ENCODE assay signal across 14 cellular contexts in the genomic region with DNA sequence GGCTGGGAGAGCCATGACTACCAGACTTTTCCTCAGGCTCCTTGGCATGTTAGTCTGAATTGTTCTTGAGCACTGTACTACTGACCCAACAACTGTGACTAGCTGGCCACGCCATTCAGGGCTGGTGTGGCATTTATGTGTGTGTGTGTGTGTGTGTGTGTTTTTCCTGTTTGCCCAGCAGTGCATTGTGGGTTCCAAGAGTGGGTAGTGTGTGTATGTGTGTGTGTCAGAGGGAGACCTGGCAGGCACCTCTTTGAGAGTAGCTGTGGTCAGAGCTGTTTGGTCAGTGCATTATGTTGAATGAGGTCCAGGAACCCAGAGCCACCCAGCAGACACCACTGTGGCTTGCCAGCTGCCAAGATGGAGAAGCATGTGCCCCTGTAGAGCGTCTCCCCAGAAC. TPM values are rescaled to one million over a fixed set of nuclear protein-coding genes. Genes with fewer than 3 reads are reported as not detected.
DNase-seq lines count a peak whose midpoint lies in the region; ATAC-seq and TF ChIP-seq lines count a peak whose summit lies in the region.
"Had no signal": no experiment of that assay in that cellular context is flagged by ENCODE, and none has a peak within 500 bp of the region (broad histone marks: within the 10 kb centered on the region; RNA-seq: fewer than 3 reads in every experiment).

No MANE protein-coding gene starts in this region.

- H3F3A ChIP-seq in GM23338 (replicated peaks; ENCODE audit: low read depth) = no peaks in the 10 kb centered on the region

- H3K36me3 ChIP-seq in BLaER1 (peaks cover 65% of the 10 kb centered on the region), GM23338 (ENCODE audit: insufficient read depth) (peaks cover 9% of the 10 kb centered on the region; the same call in 1 of the 2 replicates)
- H3K36me3 ChIP-seq: colonic mucosa had no signal

- H3K4me3 Mint-ChIP-seq in GM23338 = no peak overlapping the region
- no peak overlapping the region for H3K4me3 Mint-ChIP-seq in activated T-helper 1 cell treated with anti-CD3 and anti-CD28 coated beads, Interleukin-12 subunit alpha, Interleukin-12 subunit beta, Interleukin-2, Interleukin-4 antibody, amounts not matched to agents 30 ng/mL and 10 ng/mL and 1 ng/mL, durations not matched to agents 14 hours and 24 hours and 36 hours
- H3K4me3 Mint-ChIP-seq: activated naive CD4-positive, alpha-beta T cell treated with anti-CD3 and anti-CD28 coated beads, Interleukin-2, amount 50 U/mL, for 24 hours; CD4-positive, alpha-beta memory T cell; T-cell had no signal

- H3K27me3 Mint-ChIP-seq in GM23338 (ENCODE audit: insufficient read depth, low read depth, poor library complexity) = peaks cover 3% of the 10 kb centered on the region
- H3K27me3 Mint-ChIP-seq in activated T-helper 1 cell treated with anti-CD3 and anti-CD28 coated beads, Interleukin-12 subunit alpha, Interleukin-12 subunit beta, Interleukin-2, Interleukin-4 antibody, amounts not matched to agents 30 ng/mL and 10 ng/mL and 1 ng/mL, durations not matched to agents 14 hours and 24 hours and 36 hours (ENCODE audit: insufficient read depth) = no peaks in the 10 kb centered on the region
- H3K27me3 Mint-ChIP-seq: activated naive CD4-positive, alpha-beta T cell treated with anti-CD3 and anti-CD28 coated beads, Interleukin-2, amount 50 U/mL, for 24 hours; CD4-positive, alpha-beta memory T cell; T-cell had no signal

- no peak overlapping the region for H2AFZ ChIP-seq in GM23338

- H3K9me3 ChIP-seq in BLaER1 = no peaks in the 10 kb centered on the region
- H3K9me3 ChIP-seq: colonic mucosa, psoas muscle, transverse colon had no signal

- peaks cover 17% of the 10 kb centered on the region for H3K4me1 Mint-ChIP-seq in GM23338
- H3K4me1 Mint-ChIP-seq in activated T-helper 1 cell treated with anti-CD3 and anti-CD28 coated beads, Interleukin-12 subunit alpha, Interleukin-12 subunit beta, Interleukin-2, Interleukin-4 antibody, amounts not matched to agents 30 ng/mL and 10 ng/mL and 1 ng/mL, durations not matched to agents 14 hours and 24 hours and 36 hours (ENCODE audit: low read depth) = peaks cover 11% of the 10 kb centered on the region

- H4K20me1 ChIP-seq in BLaER1 = peaks cover 32% of the 10 kb centered on the region; the same call in 1 of the 2 replicates
- no peaks in the 10 kb centered on the region; the same call in 1 of the 2 replicates for H4K20me1 ChIP-seq in GM23338 (replicated peaks; ENCODE audit: insufficient read depth)

- H3K4me2 ChIP-seq in BLaER1 (peak overlapping the region; percentile 56), GM23338 (no peak overlapping the region)

- ATAC-seq in GM23338 = no peak
- peak; percentile 10 for ATAC-seq in left colon
- ATAC-seq in GM18867 (IDR thresholded peaks at IDR 0.05; ENCODE audit: unreplicated experiment) = no peak

- no peaks in the 10 kb centered on the region for H3K79me2 ChIP-seq in GM23338 (replicated peaks; ENCODE audit: insufficient read depth)

- H3K9me3 Mint-ChIP-seq in GM23338 = no peaks in the 10 kb centered on the region
- no peaks in the 10 kb centered on the region for H3K9me3 Mint-ChIP-seq in activated T-helper 1 cell treated with anti-CD3 and anti-CD28 coated beads, Interleukin-12 subunit alpha, Interleukin-12 subunit beta, Interleukin-2, Interleukin-4 antibody, amounts not matched to agents 30 ng/mL and 10 ng/mL and 1 ng/mL, durations not matched to agents 14 hours and 24 hours and 36 hours
- H3K9me3 Mint-ChIP-seq: activated naive CD4-positive, alpha-beta T cell treated with anti-CD3 and anti-CD28 coated beads, Interleukin-2, amount 50 U/mL, for 24 hours; CD4-positive, alpha-beta memory T cell; T-cell had no signal

- H3K36me3 Mint-ChIP-seq in GM23338 (ENCODE audit: low read depth) = peaks cover 54% of the 10 kb centered on the region
- H3K36me3 Mint-ChIP-seq in activated T-helper 1 cell treated with anti-CD3 and anti-CD28 coated beads, Interleukin-12 subunit alpha, Interleukin-12 subunit beta, Interleukin-2, Interleukin-4 antibody, amounts not matched to agents 30 ng/mL and 10 ng/mL and 1 ng/mL, durations not matched to agents 14 hours and 24 hours and 36 hours (ENCODE audit: low read depth) = peaks cover 27% of the 10 kb centered on the region

- intact Hi-C loops in activated T-helper 1 cell treated with anti-CD3 and anti-CD28 coated beads, Interleukin-12 subunit alpha, Interleukin-12 subunit beta, Interleukin-2, Interleukin-4 antibody, amounts not matched to agents 30 ng/mL and 10 ng/mL and 1 ng/mL, durations not matched to agents 14 hours and 24 hours and 36 hours (cut with micrococcal nuclease) = loop anchor here (5.0 kb wide), 1 partner anchor 417 kb away; no protein-coding TSS in a partner anchor
- intact Hi-C loops in left colon (cut with DNase I, micrococcal nuclease) = loop anchor here in 1 of 2 donors (5.0 kb wide), 1 partner anchor 62 kb away; a partner anchor contains a TSS

- H3K27me3 ChIP-seq in BLaER1 (no peaks in the 10 kb centered on the region), GM23338 (ENCODE audit: insufficient read depth) (no peaks in the 10 kb centered on the region)
- H3K27me3 ChIP-seq: colonic mucosa, transverse colon had no signal

- H3K27ac ChIP-seq in BLaER1 (no peak overlapping the region), GM23338 (ENCODE audit: low read depth) (no peak overlapping the region)
- H3K27ac ChIP-seq: colonic mucosa, psoas muscle, transverse colon had no signal

- no peak overlapping the region for H3K4me3 ChIP-seq in BLaER1
- no peak overlapping the region for H3K4me3 ChIP-seq in GM23338
- H3K4me3 ChIP-seq: colonic mucosa, psoas muscle, transverse colon had no signal

- H3K9me2 ChIP-seq in GM23338 (ENCODE audit: insufficient read depth) = no peaks in the 10 kb centered on the region

- no peak overlapping the region for H3K9ac ChIP-seq in BLaER1

- DNase-seq in GM23338 (ENCODE audit: low spot score) (no peak), left colon (no peak), SW480 (ENCODE audit: low spot score) (no peak), Kasumi-1 (lab: John Stamatoyannopoulos, UW) (no peak), NCI-H82 treated with DMSO at 0.1 percent for 48 hours (lab: John Stamatoyannopoulos, UW; ENCODE audit: unreplicated experiment) (no peak)
- no peak for DNase-seq in activated T-helper 1 cell treated with anti-CD3 and anti-CD28 coated beads, Interleukin-12 subunit alpha, Interleukin-12 subunit beta, Interleukin-2, Interleukin-4 antibody, amounts not matched to agents 30 ng/mL and 10 ng/mL and 1 ng/mL, durations not matched to agents 14 hours and 24 hours and 36 hours (ENCODE audit: low spot score)

- TF ChIP-seq CTCF in GM23338 (conservative IDR thresholded peaks at IDR 0.05; ENCODE audit: low read depth in 2 of 2) = no peak

- H3K4me1 ChIP-seq in BLaER1 = peaks cover 36% of the 10 kb centered on the region
- 0 out of 2 replicates have a peak, but pooled peaks cover 10% of the 10 kb centered on the region for H3K4me1 ChIP-seq in GM23338 (ENCODE audit: insufficient read depth)
- H3K4me1 ChIP-seq: colonic mucosa, psoas muscle, transverse colon had no signal

- H3K27ac Mint-ChIP-seq in GM23338 = 0 out of 2 replicates have a peak overlapping the region, but pooled peaks have one; percentile 3
- H3K27ac Mint-ChIP-seq in activated T-helper 1 cell treated with anti-CD3 and anti-CD28 coated beads, Interleukin-12 subunit alpha, Interleukin-12 subunit beta, Interleukin-2, Interleukin-4 antibody, amounts not matched to agents 30 ng/mL and 10 ng/mL and 1 ng/mL, durations not matched to agents 14 hours and 24 hours and 36 hours = peak overlapping the region; percentile 8
- H3K27ac Mint-ChIP-seq: T-cell had no signal

RNA-seq across cellular contexts. Expression of a gene that starts 9.1 kb away (rescaled TPM):
- total RNA-seq in GM23338 (2014; rRNA removed; shearing (Covaris generic)) = 33.3 and 46.0 TPM in 2 replicates
- 77.4 and 78.5 TPM in 2 replicates for polyA plus RNA-seq in GM23338 (2016; fragmentation: Nextera tagmentation; extraction: Ambion mirVana)
- 49.3 and 49.5 TPM in 2 replicates for total RNA-seq in activated T-helper 1 cell treated with anti-CD3 and anti-CD28 coated beads, Interleukin-12 subunit alpha, Interleukin-12 subunit beta, Interleukin-2, Interleukin-4 antibody, amounts not matched to agents 30 ng/mL and 10 ng/mL and 1 ng/mL, durations not matched to agents 14 hours and 24 hours and 36 hours
- 10 to 100 TPM; 67.6 to 78.2 TPM for total RNA-seq in left colon
